ENCODE assay signal across 20 cellular contexts in genomic region chr1:223784541-223784940, GRCh38.
"Had no signal": no experiment of that assay in that cellular context is flagged by ENCODE, and none has a peak within 500 bp of the region (broad histone marks: within the 10 kb centered on the region; RNA-seq: fewer than 3 reads in every experiment).

No MANE protein-coding gene starts in this region.

- H3K4me1 Mint-ChIP-seq: activated CD4-positive, alpha-beta memory T cell treated with anti-CD3 and anti-CD28 coated beads, Interleukin-2, amount 10 ng/mL, durations not matched to agents 7 days and 5 days; activated CD4-positive, alpha-beta T cell treated with anti-CD3 and anti-CD28 coated beads for 36 hours; activated naive CD4-positive, alpha-beta T cell treated with anti-CD3 and anti-CD28 coated beads, Interleukin-2, amount 10 ng/mL, durations not matched to agents 7 days and 5 days; activated naive CD8-positive, alpha-beta T cell treated with anti-CD3 and anti-CD28 coated beads for 36 hours; T-cell had no signal

- H3K27ac ChIP-seq: breast epithelium, PC-9, SK-N-MC had no signal

- H3K9me3 Mint-ChIP-seq: activated CD4-positive, alpha-beta memory T cell treated with anti-CD3 and anti-CD28 coated beads, Interleukin-2, amount 10 ng/mL, durations not matched to agents 7 days and 5 days; activated naive CD4-positive, alpha-beta T cell treated with anti-CD3 and anti-CD28 coated beads, Interleukin-2, amount 10 ng/mL, durations not matched to agents 7 days and 5 days; activated naive CD8-positive, alpha-beta T cell treated with anti-CD3 and anti-CD28 coated beads for 36 hours; T-cell had no signal

- H3K27me3 Mint-ChIP-seq: activated CD4-positive, alpha-beta memory T cell treated with anti-CD3 and anti-CD28 coated beads, Interleukin-2, amount 10 ng/mL, durations not matched to agents 7 days and 5 days; activated CD4-positive, alpha-beta T cell treated with anti-CD3 and anti-CD28 coated beads for 36 hours; activated naive CD4-positive, alpha-beta T cell treated with anti-CD3 and anti-CD28 coated beads, Interleukin-2, amount 10 ng/mL, durations not matched to agents 7 days and 5 days; activated naive CD8-positive, alpha-beta T cell treated with anti-CD3 and anti-CD28 coated beads for 36 hours; T-cell had no signal

- H3K9me3 ChIP-seq: breast epithelium had no signal

- H3K27ac Mint-ChIP-seq: activated CD4-positive, alpha-beta memory T cell treated with anti-CD3 and anti-CD28 coated beads, Interleukin-2, amount 10 ng/mL, durations not matched to agents 7 days and 5 days; activated naive CD4-positive, alpha-beta T cell treated with anti-CD3 and anti-CD28 coated beads, Interleukin-2, amount 10 ng/mL, durations not matched to agents 7 days and 5 days; activated naive CD8-positive, alpha-beta T cell treated with anti-CD3 and anti-CD28 coated beads for 36 hours had no signal

- DNase-seq: activated CD4-positive, alpha-beta memory T cell treated with anti-CD3 and anti-CD28 coated beads, Interleukin-2, amount 10 ng/mL, durations not matched to agents 7 days and 5 days; activated CD4-positive, alpha-beta T cell treated with anti-CD3 and anti-CD28 coated beads for 36 hours; activated CD4-positive, alpha-beta T cell treated with anti-CD3 and anti-CD28 coated beads, Interleukin-2, amount 50 U/mL, for 1 hour; activated gamma-delta T cell treated with Interleukin-2 at 50 U/mL for 16 hours; activated naive CD4-positive, alpha-beta T cell treated with anti-CD3 and anti-CD28 coated beads, Interleukin-2, amount 10 ng/mL, durations not matched to agents 7 days and 5 days; activated naive CD8-positive, alpha-beta T cell treated with anti-CD3 and anti-CD28 coated beads for 36 hours; central memory CD4-positive, alpha-beta T cell; Karpas-422; MM.1S; NCI-H146; NCI-H187 treated with DMSO at 0.1 percent for 48 hours; NCI-H2081 treated with DMSO at 0.1 percent for 48 hours; NCI-H446; NCI-H524; PC-9; T-cell; WERI-Rb-1 had no signal

- H3K4me3 ChIP-seq: breast epithelium, PC-9, SK-N-MC had no signal

- ATAC-seq: activated CD4-positive, alpha-beta T cell treated with anti-CD3 and anti-CD28 coated beads for 36 hours; HepG2; T-cell had no signal

- H3K4me3 Mint-ChIP-seq: activated CD4-positive, alpha-beta memory T cell treated with anti-CD3 and anti-CD28 coated beads, Interleukin-2, amount 10 ng/mL, durations not matched to agents 7 days and 5 days; activated CD4-positive, alpha-beta T cell treated with anti-CD3 and anti-CD28 coated beads for 36 hours; activated naive CD4-positive, alpha-beta T cell treated with anti-CD3 and anti-CD28 coated beads, Interleukin-2, amount 10 ng/mL, durations not matched to agents 7 days and 5 days; activated naive CD8-positive, alpha-beta T cell treated with anti-CD3 and anti-CD28 coated beads for 36 hours; T-cell had no signal

- H3K36me3 Mint-ChIP-seq: activated naive CD8-positive, alpha-beta T cell treated with anti-CD3 and anti-CD28 coated beads for 36 hours had no signal
